1 cellular context compared by ENCODE assay signal in genomic region chr11:96388891-96389603, GRCh38.
TF ChIP-seq lines count a peak whose summit lies in the region.

No MANE protein-coding gene starts in this region.

TF ChIP-seq in WTC11, 78 proteins besides CTCF, POLR2A, EP300 and RAD21 (continued from another document):
- TF ChIP-seq AR (CRISPR knock-in tag; IDR thresholded peaks at IDR 0.05): no peak
- no peak for TF ChIP-seq SMAD3 (CRISPR knock-in tag; IDR thresholded peaks at IDR 0.05; ENCODE audit: borderline replicate concordance)
- no peak for TF ChIP-seq ZBTB21 (CRISPR knock-in tag; IDR thresholded peaks at IDR 0.05; ENCODE audit: borderline replicate concordance)
- TF ChIP-seq SMAD4 (CRISPR knock-in tag; IDR thresholded peaks at IDR 0.05): no peak
- no peak for TF ChIP-seq E2F4 (CRISPR knock-in tag; IDR thresholded peaks at IDR 0.05; ENCODE audit: borderline replicate concordance, low read depth)
- TF ChIP-seq JUN (CRISPR knock-in tag; IDR thresholded peaks at IDR 0.05): 0 out of 2 replicates have a peak, but pooled peaks have one; percentile 39
- peak; percentile 18; the same call in 1 of the 2 replicates for TF ChIP-seq GABPB1 (CRISPR knock-in tag; IDR thresholded peaks at IDR 0.05)
- TF ChIP-seq, protein P1, sequence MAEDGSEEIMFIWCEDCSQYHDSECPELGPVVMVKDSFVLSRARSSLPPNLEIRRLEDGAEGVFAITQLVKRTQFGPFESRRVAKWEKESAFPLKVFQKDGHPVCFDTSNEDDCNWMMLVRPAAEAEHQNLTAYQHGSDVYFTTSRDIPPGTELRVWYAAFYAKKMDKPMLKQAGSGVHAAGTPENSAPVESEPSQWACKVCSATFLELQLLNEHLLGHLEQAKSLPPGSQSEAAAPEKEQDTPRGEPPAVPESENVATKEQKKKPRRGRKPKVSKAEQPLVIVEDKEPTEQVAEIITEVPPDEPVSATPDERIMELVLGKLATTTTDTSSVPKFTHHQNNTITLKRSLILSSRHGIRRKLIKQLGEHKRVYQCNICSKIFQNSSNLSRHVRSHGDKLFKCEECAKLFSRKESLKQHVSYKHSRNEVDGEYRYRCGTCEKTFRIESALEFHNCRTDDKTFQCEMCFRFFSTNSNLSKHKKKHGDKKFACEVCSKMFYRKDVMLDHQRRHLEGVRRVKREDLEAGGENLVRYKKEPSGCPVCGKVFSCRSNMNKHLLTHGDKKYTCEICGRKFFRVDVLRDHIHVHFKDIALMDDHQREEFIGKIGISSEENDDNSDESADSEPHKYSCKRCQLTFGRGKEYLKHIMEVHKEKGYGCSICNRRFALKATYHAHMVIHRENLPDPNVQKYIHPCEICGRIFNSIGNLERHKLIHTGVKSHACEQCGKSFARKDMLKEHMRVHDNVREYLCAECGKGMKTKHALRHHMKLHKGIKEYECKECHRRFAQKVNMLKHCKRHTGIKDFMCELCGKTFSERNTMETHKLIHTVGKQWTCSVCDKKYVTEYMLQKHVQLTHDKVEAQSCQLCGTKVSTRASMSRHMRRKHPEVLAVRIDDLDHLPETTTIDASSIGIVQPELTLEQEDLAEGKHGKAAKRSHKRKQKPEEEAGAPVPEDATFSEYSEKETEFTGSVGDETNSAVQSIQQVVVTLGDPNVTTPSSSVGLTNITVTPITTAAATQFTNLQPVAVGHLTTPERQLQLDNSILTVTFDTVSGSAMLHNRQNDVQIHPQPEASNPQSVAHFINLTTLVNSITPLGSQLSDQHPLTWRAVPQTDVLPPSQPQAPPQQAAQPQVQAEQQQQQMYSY (CRISPR knock-in tag; IDR thresholded peaks at IDR 0.05): no peak
- TF ChIP-seq PREB (CRISPR knock-in tag; IDR thresholded peaks at IDR 0.05; ENCODE audit: borderline replicate concordance): no peak
- no peak for TF ChIP-seq USF2 (CRISPR knock-in tag; IDR thresholded peaks at IDR 0.05)
